Comparison of ENCODE assay signal across 9 cellular contexts in genomic region chr22:21384807-21385357, GRCh38. TPM values are rescaled to one million over a fixed set of nuclear protein-coding genes. Genes with fewer than 3 reads are reported as not detected.
A peak's percentile ranks its signal among the peaks of the same experiment; 100 is the strongest.
DNase-seq lines count a peak whose midpoint lies in the region; ATAC-seq, FAIRE-seq and TF ChIP-seq lines count a peak whose summit lies in the region.
"Not testable (repeated sequence)": the region's sequence is repeated elsewhere in the genome, so short reads cannot be mapped to it uniquely, and the experiment has no call there.
"Had no signal": no experiment of that assay in that cellular context is flagged by ENCODE, and none has a peak within 500 bp of the region (broad histone marks: within the 10 kb centered on the region; RNA-seq: fewer than 3 reads in every experiment).

No MANE protein-coding gene starts in this region.

- not testable (repeated sequence) for BruUV-seq in HepG2 (replicated peaks; lab: Mats Ljungman, UMichigan)

- not testable (repeated sequence) for TF ChIP-seq CTCF in HepG2 (CRISPR knock-in tag; IDR thresholded peaks at IDR 0.05); upper lobe of left lung (IDR thresholded peaks at IDR 0.05)

- H2AFZ ChIP-seq in HepG2 (ENCODE audit: low read length) = not testable (repeated sequence)

- H3K9me3 ChIP-seq in T-helper 17 cell (ENCODE audit: control insufficient read depth, low read length, poor library complexity, severe bottlenecking); HepG2 (ENCODE audit: low read length); upper lobe of left lung: not testable (repeated sequence)

- H3K4me2 ChIP-seq in HepG2 (ENCODE audit: low read depth, low read length) = not testable (repeated sequence)

- no CpG with 5 or more reads among the region's 53 CpGs for WGBS in HepG2 (ENCODE audit: low lambda C conversion rate)
- WGBS in upper lobe of left lung, 2 donors = no CpG with 5 or more reads among the region's 53 CpGs

- H3K4me3 ChIP-seq in HepG2 (replicated peaks in 1 of 3; ENCODE audit: insufficient read depth in 1 of 3, low read depth in 2 of 3, low read length in 3 of 3); upper lobe of left lung: not testable (repeated sequence)

- not testable (repeated sequence) for TF ChIP-seq RAD21 in HepG2 (CRISPR knock-in tag; IDR thresholded peaks at IDR 0.05)

- H3K4me1 ChIP-seq in HepG2 (ENCODE audit: insufficient read depth, low read length); upper lobe of left lung: not testable (repeated sequence)

- H3K36me3 ChIP-seq in HepG2 (replicated peaks in 1 of 2; ENCODE audit: control insufficient read depth in 1 of 2, insufficient read depth in 2 of 2, low read length in 2 of 2); upper lobe of left lung: not testable (repeated sequence)

- TF ChIP-seq POLR2A in HepG2 (IDR thresholded peaks at IDR 0.05; ENCODE audit: insufficient read depth in 1 of 2, low read depth in 2 of 2, low read length in 2 of 2); upper lobe of left lung (IDR thresholded peaks at IDR 0.05): not testable (repeated sequence)

- not testable (repeated sequence) for FAIRE-seq in HepG2 (lab: Jason Lieb, UNC)

- H3K9me3 Mint-ChIP-seq in activated T-helper 17 cell treated with anti-CD3 and anti-CD28 coated beads, Interleukin-2, amount 50 U/mL, for 72 hours; natural killer cell treated with Interleukin-12 subunit alpha and Interleukin-12 subunit beta and Interleukin-15 and Interleukin-18, amount 100 ng/mL, for 72 hours: not testable (repeated sequence)

- H3K27ac Mint-ChIP-seq in T-helper 17 cell; activated T-helper 17 cell treated with anti-CD3 and anti-CD28 coated beads, Interleukin-2, amount 50 U/mL, for 72 hours; natural killer cell treated with Interleukin-12 subunit alpha and Interleukin-12 subunit beta and Interleukin-15 and Interleukin-18, amount 100 ng/mL, for 72 hours: not testable (repeated sequence)

- H3K27me3 Mint-ChIP-seq in T-helper 17 cell; activated T-helper 17 cell treated with anti-CD3 and anti-CD28 coated beads, Interleukin-2, amount 50 U/mL, for 72 hours; natural killer cell treated with Interleukin-12 subunit alpha and Interleukin-12 subunit beta and Interleukin-15 and Interleukin-18, amount 100 ng/mL, for 72 hours: not testable (repeated sequence)

- H3K9ac ChIP-seq in HepG2 (ENCODE audit: insufficient read depth, low read depth, low read length) = not testable (repeated sequence)

- CTCF ChIA-PET in HepG2 (lab: Yijun Ruan, JAX; ENCODE audit: low intra/inter-chr PET ratio, low total read pairs) = not testable (repeated sequence)

- ATAC-seq in GM19397 (IDR thresholded peaks at IDR 0.05; ENCODE audit: unreplicated experiment) (peak; percentile 13), HG03097 (IDR thresholded peaks at IDR 0.05; ENCODE audit: low FRiP score, unreplicated experiment) (peak; percentile 27), T-helper 17 cell (peak; percentile 65), Right ventricle myocardium inferior (peak; percentile 8), HepG2 (peak; percentile 47), upper lobe of left lung (ENCODE audit: low FRiP score in 2 of 2) (peak; percentile 28 to 69)
- ATAC-seq in activated T-helper 17 cell treated with anti-CD3 and anti-CD28 coated beads, Interleukin-2, amount 50 U/mL, for 72 hours (replicated peaks) = peak; percentile 37
- ATAC-seq in natural killer cell treated with Interleukin-12 subunit alpha and Interleukin-12 subunit beta and Interleukin-15 and Interleukin-18, amount 100 ng/mL, for 72 hours = peak; percentile 53 to 54

- H3K79me2 ChIP-seq in HepG2 (ENCODE audit: insufficient read depth, low read length) = not testable (repeated sequence)

- POLR2A ChIA-PET in HepG2 (lab: Yijun Ruan, JAX) = not testable (repeated sequence)

- not testable (repeated sequence) for H3K27ac ChIP-seq in HepG2 (ENCODE audit: extremely low read length, insufficient read depth, low read length); upper lobe of left lung

- intact Hi-C loops in Right ventricle myocardium inferior (cut with DNase I); HepG2 (cut with micrococcal nuclease; ENCODE audit: unreplicated experiment): not testable (repeated sequence)

- H3K36me3 Mint-ChIP-seq in T-helper 17 cell (ENCODE audit: low read depth); activated T-helper 17 cell treated with anti-CD3 and anti-CD28 coated beads, Interleukin-2, amount 50 U/mL, for 72 hours (ENCODE audit: low read depth); natural killer cell treated with Interleukin-12 subunit alpha and Interleukin-12 subunit beta and Interleukin-15 and Interleukin-18, amount 100 ng/mL, for 72 hours: not testable (repeated sequence)

- H4K20me1 ChIP-seq in HepG2 (ENCODE audit: insufficient read depth, low read length) = not testable (repeated sequence)

- in situ Hi-C loops in HepG2 (cut with HindIII; ENCODE audit: extremely low pct_ligation_motif_present, low pct_unique_long_range_greater_than_20kb) = not testable (repeated sequence)

- DNase-seq in T-helper 17 cell; Right ventricle myocardium inferior (ENCODE audit: missing footprints); HepG2 (ENCODE audit: low spot score); natural killer cell treated with Interleukin-12 subunit alpha and Interleukin-12 subunit beta and Interleukin-15 and Interleukin-18, amount 100 ng/mL, for 72 hours (ENCODE audit: low spot score); upper lobe of left lung: not testable (repeated sequence)

- not testable (repeated sequence) for H3K27me3 ChIP-seq in HepG2 (ENCODE audit: control insufficient read depth in 1 of 2, insufficient read depth in 2 of 2, low read length in 2 of 2); upper lobe of left lung

- H3K4me1 Mint-ChIP-seq in T-helper 17 cell; activated T-helper 17 cell treated with anti-CD3 and anti-CD28 coated beads, Interleukin-2, amount 50 U/mL, for 72 hours; natural killer cell treated with Interleukin-12 subunit alpha and Interleukin-12 subunit beta and Interleukin-15 and Interleukin-18, amount 100 ng/mL, for 72 hours (ENCODE audit: low read depth in 2 of 2): not testable (repeated sequence)

- not testable (repeated sequence) for H3K4me3 Mint-ChIP-seq in T-helper 17 cell; activated T-helper 17 cell treated with anti-CD3 and anti-CD28 coated beads, Interleukin-2, amount 50 U/mL, for 72 hours; natural killer cell treated with Interleukin-12 subunit alpha and Interleukin-12 subunit beta and Interleukin-15 and Interleukin-18, amount 100 ng/mL, for 72 hours

- TF ChIP-seq EP300 in HepG2 (IDR thresholded peaks at IDR 0.05; ENCODE audit: low read depth in 2 of 2, low read length in 2 of 2); HepG2 (CRISPR knock-in tag; IDR thresholded peaks at IDR 0.05; ENCODE audit: borderline replicate concordance); upper lobe of left lung (IDR thresholded peaks at IDR 0.05): not testable (repeated sequence)

RNA-seq across cellular contexts. Expression of gene RIMBP3B, which starts 1.3 kb away (rescaled TPM):
- not detected for total RNA-seq in T-helper 17 cell
- under 1 TPM; 0.13 to 0.39 TPM for total RNA-seq in activated T-helper 17 cell treated with anti-CD3 and anti-CD28 coated beads, Interleukin-2, amount 50 U/mL, for 72 hours
- total RNA-seq in Right ventricle myocardium inferior = 0.08 TPM
- not detected in 2 replicates for total RNA-seq in HepG2 (2016; rRNA removed; fragmentation: Illumina TruSeq; extraction: Trizol)
- total RNA-seq in HepG2 (2016; cell fraction: cytosol; rRNA removed; fragmentation: Illumina TruSeq; extraction: Trizol; ENCODE audit: low read depth) = not detected in 2 replicates
- 0.06 and 0.09 TPM in 2 replicates for total RNA-seq in HepG2 (2016; cell fraction: insoluble cytoplasmic fraction; rRNA removed; fragmentation: Illumina TruSeq; extraction: Trizol)
- not detected in 2 replicates for total RNA-seq in HepG2 (2016; cell fraction: membrane; rRNA removed; fragmentation: Illumina TruSeq; extraction: Trizol)
- not detected in 2 replicates for total RNA-seq in HepG2 (2016; cell fraction: nucleus; rRNA removed; fragmentation: Illumina TruSeq; extraction: Trizol)
- polyA plus RNA-seq in HepG2 (2011; rRNA removed) = not detected in 2 replicates
- not detected in 2 replicates for polyA plus RNA-seq in HepG2 (2011; cell fraction: cytosol; rRNA removed)
- not detected in 2 replicates for polyA plus RNA-seq in HepG2 (2011; cell fraction: nucleus; rRNA removed)
- polyA plus RNA-seq in HepG2 (2012) = 0.04 TPM in 1 of 2 replicates, not detected in the other
- polyA plus RNA-seq in HepG2 (2016; cell fraction: cytosol; fragmentation: Illumina TruSeq; extraction: Trizol; ENCODE audit: low read depth) = not detected in 2 replicates
- 0.21 TPM in 1 of 2 replicates, not detected in the other for polyA plus RNA-seq in HepG2 (2016; cell fraction: insoluble cytoplasmic fraction; fragmentation: Illumina TruSeq; extraction: Trizol; ENCODE audit: low read depth)
- polyA plus RNA-seq in HepG2 (2016; cell fraction: membrane; fragmentation: Illumina TruSeq; extraction: Trizol; ENCODE audit: low read depth) = not detected in 2 replicates
- not detected in 2 replicates for polyA plus RNA-seq in HepG2 (2016; cell fraction: nucleus; fragmentation: Illumina TruSeq; extraction: Trizol; ENCODE audit: insufficient read depth, low read depth)
- 0.12 TPM in 1 of 2 replicates, not detected in the other for polyA minus RNA-seq in HepG2 (2011; rRNA and poly(A)+ RNA removed; ENCODE audit: low replicate concordance)
- not detected in 2 replicates for polyA minus RNA-seq in HepG2 (2011; cell fraction: cytosol; rRNA and poly(A)+ RNA removed)
- polyA minus RNA-seq in HepG2 (2011; cell fraction: nucleus; rRNA and poly(A)+ RNA removed) = not detected in 2 replicates
- total RNA-seq in natural killer cell treated with Interleukin-12 subunit alpha and Interleukin-12 subunit beta and Interleukin-15 and Interleukin-18, amount 100 ng/mL, for 72 hours = 1 to 10 TPM in 1 of 2 donors, under 1 TPM in 1; 0.14 to 1.4 TPM
- total RNA-seq in upper lobe of left lung = under 1 TPM in 3 of 6 donors, not detected in 3; 0.20 to 0.86 (median 0.46) TPM
- total RNA-seq: Peyer's patch had no signal

RNA-seq across cellular contexts. Expression of gene HIC2, which starts 32.3 kb away (rescaled TPM):
- total RNA-seq in T-helper 17 cell (10 to 100 TPM; 11.5 to 11.9 TPM), Right ventricle myocardium inferior (1.4 TPM), HepG2 (2016; rRNA removed; fragmentation: Illumina TruSeq; extraction: Trizol) (11.6 and 13.7 TPM in 2 replicates), upper lobe of left lung (10 to 100 TPM in 1 of 6 donors, 1 to 10 TPM in 5; 4.4 to 11.5 (median 5.7) TPM)
- total RNA-seq in activated T-helper 17 cell treated with anti-CD3 and anti-CD28 coated beads, Interleukin-2, amount 50 U/mL, for 72 hours = 1 to 10 TPM; 4.8 to 6.2 TPM
- 1.2 and 1.5 TPM in 2 replicates for total RNA-seq in HepG2 (2016; cell fraction: cytosol; rRNA removed; fragmentation: Illumina TruSeq; extraction: Trizol; ENCODE audit: low read depth)
- 9.7 and 13.2 TPM in 2 replicates for total RNA-seq in HepG2 (2016; cell fraction: insoluble cytoplasmic fraction; rRNA removed; fragmentation: Illumina TruSeq; extraction: Trizol)
- 4.6 and 5.2 TPM in 2 replicates for total RNA-seq in HepG2 (2016; cell fraction: membrane; rRNA removed; fragmentation: Illumina TruSeq; extraction: Trizol)
- 10.7 and 10.9 TPM in 2 replicates for total RNA-seq in HepG2 (2016; cell fraction: nucleus; rRNA removed; fragmentation: Illumina TruSeq; extraction: Trizol)
- polyA plus RNA-seq in HepG2 (2011; rRNA removed) = 5.0 and 6.1 TPM in 2 replicates
- 4.6 and 4.8 TPM in 2 replicates for polyA plus RNA-seq in HepG2 (2011; cell fraction: cytosol; rRNA removed)
- 14.6 and 16.6 TPM in 2 replicates for polyA plus RNA-seq in HepG2 (2011; cell fraction: nucleus; rRNA removed)
- 12.6 and 12.9 TPM in 2 replicates for polyA plus RNA-seq in HepG2 (2012)
- polyA plus RNA-seq in HepG2 (2016; cell fraction: cytosol; fragmentation: Illumina TruSeq; extraction: Trizol; ENCODE audit: low read depth) = 0.53 and 0.58 TPM in 2 replicates
- polyA plus RNA-seq in HepG2 (2016; cell fraction: insoluble cytoplasmic fraction; fragmentation: Illumina TruSeq; extraction: Trizol; ENCODE audit: low read depth) = 7.8 and 10.0 TPM in 2 replicates
- polyA plus RNA-seq in HepG2 (2016; cell fraction: membrane; fragmentation: Illumina TruSeq; extraction: Trizol; ENCODE audit: low read depth) = 1.8 and 2.0 TPM in 2 replicates
- 14.3 and 15.7 TPM in 2 replicates for polyA plus RNA-seq in HepG2 (2016; cell fraction: nucleus; fragmentation: Illumina TruSeq; extraction: Trizol; ENCODE audit: insufficient read depth, low read depth)
- polyA minus RNA-seq in HepG2 (2011; rRNA and poly(A)+ RNA removed; ENCODE audit: low replicate concordance) = 2.3 and 19.9 TPM in 2 replicates
- polyA minus RNA-seq in HepG2 (2011; cell fraction: cytosol; rRNA and poly(A)+ RNA removed) = 7.5 and 8.9 TPM in 2 replicates
- polyA minus RNA-seq in HepG2 (2011; cell fraction: nucleus; rRNA and poly(A)+ RNA removed) = 10.9 and 11.6 TPM in 2 replicates
- 1 to 10 TPM; 7.4 to 9.7 TPM for total RNA-seq in natural killer cell treated with Interleukin-12 subunit alpha and Interleukin-12 subunit beta and Interleukin-15 and Interleukin-18, amount 100 ng/mL, for 72 hours

Comparison
In these comparisons a context has a peak if more than half of its experiments do, and no peak if none do; other contexts are left out.
1. ATAC-seq: peak in every context shown above with its lines; median percentile 65 in T-helper 17 cell; 54 in natural killer cell treated with Interleukin-12 subunit alpha and Interleukin-12 subunit beta and Interleukin-15 and Interleukin-18, amount 100 ng/mL, for 72 hours; 48 in upper lobe of left lung; 47 in HepG2; 37 in activated T-helper 17 cell treated with anti-CD3 and anti-CD28 coated beads, Interleukin-2, amount 50 U/mL, for 72 hours; 27 in HG03097; 13 in GM19397; 8 in Right ventricle myocardium inferior.